In the genomic region with DNA sequence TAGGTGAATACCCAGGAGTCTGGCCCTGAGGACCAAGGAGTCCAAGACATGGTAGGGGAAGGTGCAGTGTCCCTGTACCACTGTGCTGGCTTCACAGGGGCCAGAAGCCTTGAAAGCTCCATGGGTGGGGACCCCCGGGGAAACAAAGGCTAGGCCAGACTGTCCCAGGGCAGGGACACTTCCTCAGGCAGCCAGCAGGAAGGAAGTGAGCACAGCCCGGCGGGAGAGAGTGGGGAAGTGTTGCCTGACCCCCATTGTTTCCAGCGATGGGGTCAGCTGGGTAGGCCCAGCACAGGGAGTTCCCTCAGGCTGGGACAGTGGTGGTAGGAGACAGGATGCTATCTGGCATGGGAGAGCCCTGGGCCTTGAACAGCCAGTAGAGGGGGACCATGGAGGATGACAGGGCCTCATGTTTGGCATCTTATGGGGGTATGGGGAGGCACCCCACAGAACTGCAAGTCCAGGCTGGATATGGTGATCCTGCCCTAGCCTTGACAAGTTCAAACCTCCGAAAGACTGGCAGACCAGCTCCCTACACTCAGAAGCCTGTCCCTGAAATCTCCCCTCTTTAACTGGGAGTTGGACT, we compare ENCODE assay signal across 8 cellular contexts. TPM values are rescaled to one million over a fixed set of nuclear protein-coding genes. Genes with fewer than 3 reads are reported as not detected.
DNase-seq lines count a peak whose midpoint lies in the region; ATAC-seq, FAIRE-seq and TF ChIP-seq lines count a peak whose summit lies in the region.

No MANE protein-coding gene starts in this region.

- DNase-seq in K562 (ENCODE audit: extremely low read depth in 1 of 4, low spot score in 3 of 4) (no peak), left lung (no peak), glutamatergic neuron (no peak), GM13977 (ENCODE audit: low spot score) (no peak), NCI-H1105 (lab: John Stamatoyannopoulos, UW) (no peak)

- H3K79me2 ChIP-seq in K562 (ENCODE audit: control insufficient read depth, insufficient read depth, low read length) = peaks cover 36% of the 10 kb centered on the region

- peak overlapping the region in 1 of 2 experiments; percentile 55; a peak in 1 of 4 replicates for H3K9ac ChIP-seq in K562 (ENCODE audit: insufficient read depth in 1 of 2, low read depth in 2 of 2, low read length in 2 of 2)

- TF ChIP-seq CTCF in K562 (IDR thresholded peaks at IDR 0.05 in 2 of 3, conservative IDR thresholded peaks at IDR 0.05 in 1 of 3; ENCODE audit: insufficient read depth in 2 of 3, low read depth in 1 of 3, low read length in 3 of 3) (no peak), left lung (IDR thresholded peaks at IDR 0.05) (peak in 1 of 2 donors; percentile 17), glutamatergic neuron (IDR thresholded peaks at IDR 0.05; ENCODE audit: partially characterized antibody, unreplicated experiment) (no peak), GM13977 (IDR thresholded peaks at IDR 0.05; ENCODE audit: extremely low read depth, insufficient read depth, missing control alignments) (no peak)

- ATAC-seq in K562 = no peak
- ATAC-seq in left lung = no peak
- ATAC-seq in stimulated activated memory B cell treated with anti-CD40 and anti-IgM and Interleukin-4, amounts not matched to agents 10 μg/mL and 1 μg/mL and 100 μg/mL, for 72 hours = no peak
- no peak for ATAC-seq in HG03571 (IDR thresholded peaks at IDR 0.05; ENCODE audit: unreplicated experiment)

- H3K27ac Mint-ChIP-seq in stimulated activated memory B cell treated with anti-CD40 and anti-IgM and Interleukin-4, amounts not matched to agents 10 μg/mL and 1 μg/mL and 100 μg/mL, for 72 hours = peak overlapping the region; percentile 5
- no peak overlapping the region for H3K27ac Mint-ChIP-seq in glutamatergic neuron (ENCODE audit: unreplicated experiment)

- H3K4me1 ChIP-seq in K562 (replicated peaks in 1 of 2; ENCODE audit: control insufficient read depth in 2 of 2, insufficient read depth in 2 of 2, low read length in 2 of 2) = peaks cover 25 to 60% of the 10 kb centered on the region in 2 experiments; a peak in 4 of 5 replicates
- peaks cover 33 to 84% of the 10 kb centered on the region in 2 donors for H3K4me1 ChIP-seq in left lung

- H3K4me2 ChIP-seq in K562 (ENCODE audit: insufficient read depth, low read length) = no peak overlapping the region

- H3K36me3 ChIP-seq in K562 (ENCODE audit: control insufficient read depth, insufficient read depth, low read length) (peaks cover 35% of the 10 kb centered on the region; the same call in 2 of the 3 replicates), left lung (peaks cover 0 to 30% of the 10 kb centered on the region in 2 donors)

- no peaks in the 10 kb centered on the region for H3K27me3 ChIP-seq in K562 (ENCODE audit: control insufficient read depth in 2 of 2, insufficient read depth in 2 of 2, low read length in 2 of 2)
- H3K27me3 ChIP-seq in left lung = no peaks in the 10 kb centered on the region

- H3K9me3 Mint-ChIP-seq in stimulated activated memory B cell treated with anti-CD40 and anti-IgM and Interleukin-4, amounts not matched to agents 10 μg/mL and 1 μg/mL and 100 μg/mL, for 72 hours = no peaks in the 10 kb centered on the region
- H3K9me3 Mint-ChIP-seq in glutamatergic neuron (ENCODE audit: unreplicated experiment) = peaks cover 6% of the 10 kb centered on the region

- H3K27ac ChIP-seq in K562 (ENCODE audit: extremely low read depth, low read depth, low read length) (peak overlapping the region; percentile 33; the same call in 1 of the 3 replicates), left lung (peak overlapping the region; percentile 90 to 93)

- 80% methylated on average over 5 of the region's 5 CpGs for WGBS in K562 (ENCODE audit: insufficient coverage, low coverage, missing lambda C conversion rate)

- H4K20me1 ChIP-seq in K562 (replicated peaks; ENCODE audit: control insufficient read depth, insufficient read depth, low read length) = no peaks in the 10 kb centered on the region

- peak; percentile 10 for TF ChIP-seq POLR2A in GM19193 (IDR thresholded peaks at IDR 0.05; ENCODE audit: extremely low read depth, insufficient read depth, insufficient read length)
- no peak for TF ChIP-seq POLR2A in K562 (conservative IDR thresholded peaks at IDR 0.05)

- no peak overlapping the region for H3K4me3 ChIP-seq in K562
- H3K4me3 ChIP-seq in left lung = peak overlapping the region in 1 of 2 donors; percentile 91

- no peak overlapping the region for H2AFZ ChIP-seq in K562 (ENCODE audit: low read depth, low read length)

- FAIRE-seq in K562 (lab: Jason Lieb, UNC) = no peak

- no peak for TF ChIP-seq RAD21 in K562 (CRISPR knock-in tag; conservative IDR thresholded peaks at IDR 0.05 in 1 of 2, IDR thresholded peaks at IDR 0.05 in 1 of 2)

- peaks cover 77% of the 10 kb centered on the region for H3K4me1 Mint-ChIP-seq in stimulated activated memory B cell treated with anti-CD40 and anti-IgM and Interleukin-4, amounts not matched to agents 10 μg/mL and 1 μg/mL and 100 μg/mL, for 72 hours
- H3K4me1 Mint-ChIP-seq in glutamatergic neuron (ENCODE audit: low read depth, unreplicated experiment) = peaks cover 17% of the 10 kb centered on the region

- H3K9me3 ChIP-seq in K562 (replicated peaks; ENCODE audit: control insufficient read depth, insufficient read depth, low read depth, low read length) (no peaks in the 10 kb centered on the region), left lung (no peaks in the 10 kb centered on the region)

- H3K27me3 Mint-ChIP-seq in stimulated activated memory B cell treated with anti-CD40 and anti-IgM and Interleukin-4, amounts not matched to agents 10 μg/mL and 1 μg/mL and 100 μg/mL, for 72 hours = no peaks in the 10 kb centered on the region
- H3K27me3 Mint-ChIP-seq in glutamatergic neuron (ENCODE audit: unreplicated experiment) = peaks cover 8% of the 10 kb centered on the region

- TF ChIP-seq EP300 in K562 (IDR thresholded peaks at IDR 0.05; ENCODE audit: low read length) = no peak

- in situ Hi-C loops in K562 (cut with MboI) = no loop called here
- in situ Hi-C loops in GM13977 (cut with MboI; ENCODE audit: low pct_unique_long_range_greater_than_20kb, low sequenced_read_pairs, unreplicated experiment) = no loop called here

- CTCF ChIA-PET in K562 (lab: Yijun Ruan, JAX; ENCODE audit: low intra/inter-chr PET ratio) = interaction anchor here (2.1 kb wide), 1 partner anchor 97 kb away, joined by 6 read pairs; no protein-coding TSS in a partner anchor

- POLR2A ChIA-PET in K562 (lab: Yijun Ruan, JAX) = interaction anchor here (1.0 to 1.2 kb wide), 3 partner anchors 12 to 20 kb away, joined by 3 to 4 read pairs (median 3); partner anchors contain the start of gene HYAL1

- H3K9me1 ChIP-seq in K562 (ENCODE audit: control insufficient read depth, insufficient read depth, low read length) = no peaks in the 10 kb centered on the region

- BruUV-seq in K562 (replicated peaks; lab: Mats Ljungman, UMichigan) = no TSS peak

- H3K36me3 Mint-ChIP-seq in stimulated activated memory B cell treated with anti-CD40 and anti-IgM and Interleukin-4, amounts not matched to agents 10 μg/mL and 1 μg/mL and 100 μg/mL, for 72 hours = peaks cover 12% of the 10 kb centered on the region
- H3K36me3 Mint-ChIP-seq in glutamatergic neuron (ENCODE audit: unreplicated experiment) = no peaks in the 10 kb centered on the region

- H3K4me3 Mint-ChIP-seq in stimulated activated memory B cell treated with anti-CD40 and anti-IgM and Interleukin-4, amounts not matched to agents 10 μg/mL and 1 μg/mL and 100 μg/mL, for 72 hours = no peak overlapping the region
- H3K4me3 Mint-ChIP-seq in glutamatergic neuron (ENCODE audit: unreplicated experiment) = no peak overlapping the region

- intact Hi-C loops in K562 (cut with micrococcal nuclease) (loop anchor here (1.0 to 2.0 kb wide), 3 partner anchors 49 to 135 kb away; no protein-coding TSS in a partner anchor), left lung (cut with DNase I) (no loop called here)

RNA-seq across cellular contexts. Expression of gene HYAL2, which starts 1.2 kb away (rescaled TPM):
- 8.0 and 38.1 TPM in 2 replicates for total RNA-seq in K562 (2011; cell fraction: chromatin; rRNA removed; ENCODE audit: low replicate concordance)
- total RNA-seq in K562 (2011; cell fraction: nucleolus; rRNA removed) = 51.5 and 52.6 TPM in 2 replicates
- total RNA-seq in K562 (2011; cell fraction: nucleoplasm; rRNA removed) = 19.1 and 27.8 TPM in 2 replicates
- total RNA-seq in K562 (2014; rRNA removed) (18.4 and 22.7 TPM in 2 replicates), K562 (2014; rRNA removed; fragmentation: Illumina TruSeq; extraction: Trizol) (3.1 and 4.0 TPM in 2 replicates), K562 (2015; rRNA removed; fragmentation: Illumina TruSeq; extraction: Trizol) (11.2 and 11.4 TPM in 2 replicates), K562 (2021) (12.4 and 13.3 TPM in 2 replicates), left lung (100 to 1,000 TPM; 119 to 171 TPM), glutamatergic neuron (ENCODE audit: unreplicated experiment) (48.4 TPM)
- polyA plus RNA-seq in K562 (2011; rRNA removed) (13.4 and 18.8 TPM in 2 replicates), K562 (2014; fragmentation: Illumina TruSeq; extraction: Trizol) (10.2 and 13.1 TPM in 2 replicates), K562 (2014; fragmentation: Nextera tagmentation; extraction: Ambion mirVana) (under 1 TPM in 1 of 2 experiments, not detected in 1; 0.36 TPM), K562 (2014; rRNA removed) (11.4 and 19.4 TPM in 2 replicates)
- polyA plus RNA-seq in K562 (2011; cell fraction: cytosol; rRNA removed) = 24.8 and 51.5 TPM in 2 replicates
- polyA plus RNA-seq in K562 (2011; cell fraction: nucleus; rRNA removed) = 18.0 and 26.1 TPM in 2 replicates
- polyA plus RNA-seq in K562 (2012) = 10.3 and 10.6 TPM in 2 replicates
- polyA minus RNA-seq in K562 (2011; rRNA and poly(A)+ RNA removed) = 9.3 and 12.8 TPM in 2 replicates
- polyA minus RNA-seq in K562 (2011; cell fraction: cytosol; rRNA and poly(A)+ RNA removed) = 13.1 and 14.7 TPM in 2 replicates
- polyA minus RNA-seq in K562 (2011; cell fraction: nucleus; rRNA and poly(A)+ RNA removed) = 14.7 and 16.8 TPM in 2 replicates

RNA-seq across cellular contexts. Expression of gene TUSC2, which starts 4.3 kb away (rescaled TPM):
- total RNA-seq in K562 (2011; cell fraction: chromatin; rRNA removed; ENCODE audit: low replicate concordance) = 4.5 and 14.6 TPM in 2 replicates
- total RNA-seq in K562 (2011; cell fraction: nucleolus; rRNA removed) = 13.3 and 14.6 TPM in 2 replicates
- total RNA-seq in K562 (2011; cell fraction: nucleoplasm; rRNA removed) = 12.8 and 17.5 TPM in 2 replicates
- 39.9 TPM in 2 replicates for total RNA-seq in K562 (2014; rRNA removed)
- total RNA-seq in K562 (2014; rRNA removed; fragmentation: Illumina TruSeq; extraction: Trizol) = 14.5 and 16.1 TPM in 2 replicates
- total RNA-seq in K562 (2015; rRNA removed; fragmentation: Illumina TruSeq; extraction: Trizol) = 17.2 and 18.5 TPM in 2 replicates
- total RNA-seq in K562 (2021) = 24.6 and 25.8 TPM in 2 replicates
- polyA plus RNA-seq in K562 (2011; rRNA removed) = 28.0 and 28.4 TPM in 2 replicates
- polyA plus RNA-seq in K562 (2011; cell fraction: cytosol; rRNA removed) = 37.6 and 58.4 TPM in 2 replicates
- polyA plus RNA-seq in K562 (2011; cell fraction: nucleus; rRNA removed) = 21.9 and 23.6 TPM in 2 replicates
- polyA plus RNA-seq in K562 (2012) = 19.2 and 26.6 TPM in 2 replicates
- polyA plus RNA-seq in K562 (2014; fragmentation: Illumina TruSeq; extraction: Trizol) = 24.2 and 26.1 TPM in 2 replicates
- polyA plus RNA-seq in K562 (2014; fragmentation: Nextera tagmentation; extraction: Ambion mirVana) = 1 to 10 TPM; 2.8 to 4.4 TPM
- polyA plus RNA-seq in K562 (2014; rRNA removed) = 60.5 and 67.5 TPM in 2 replicates
- 7.5 and 10.5 TPM in 2 replicates for polyA minus RNA-seq in K562 (2011; rRNA and poly(A)+ RNA removed)
- 5.4 and 8.1 TPM in 2 replicates for polyA minus RNA-seq in K562 (2011; cell fraction: cytosol; rRNA and poly(A)+ RNA removed)
- 4.4 and 6.6 TPM in 2 replicates for polyA minus RNA-seq in K562 (2011; cell fraction: nucleus; rRNA and poly(A)+ RNA removed)
- 10 to 100 TPM; 27.8 to 29.6 TPM for total RNA-seq in left lung
- total RNA-seq in glutamatergic neuron (ENCODE audit: unreplicated experiment) = 30.8 TPM

RNA-seq across cellular contexts. Expression of gene RASSF1, which starts 16.9 kb away (rescaled TPM):
- 39.9 and 84.0 TPM in 2 replicates for total RNA-seq in K562 (2011; cell fraction: chromatin; rRNA removed; ENCODE audit: low replicate concordance)
- total RNA-seq in K562 (2011; cell fraction: nucleolus; rRNA removed) = 79.0 and 79.5 TPM in 2 replicates
- total RNA-seq in K562 (2011; cell fraction: nucleoplasm; rRNA removed) = 56.5 and 60.1 TPM in 2 replicates
- total RNA-seq in K562 (2014; rRNA removed) = 38.6 and 51.1 TPM in 2 replicates
- total RNA-seq in K562 (2014; rRNA removed; fragmentation: Illumina TruSeq; extraction: Trizol) = 14.5 and 15.3 TPM in 2 replicates
- 22.1 and 24.6 TPM in 2 replicates for total RNA-seq in K562 (2015; rRNA removed; fragmentation: Illumina TruSeq; extraction: Trizol)
- total RNA-seq in K562 (2021) = 32.5 and 32.9 TPM in 2 replicates
- polyA plus RNA-seq in K562 (2011; rRNA removed) = 57.1 and 75.8 TPM in 2 replicates
- 67.7 and 69.8 TPM in 2 replicates for polyA plus RNA-seq in K562 (2011; cell fraction: cytosol; rRNA removed)
- 96.6 and 97.5 TPM in 2 replicates for polyA plus RNA-seq in K562 (2011; cell fraction: nucleus; rRNA removed)
- 31.0 and 45.4 TPM in 2 replicates for polyA plus RNA-seq in K562 (2012)
- polyA plus RNA-seq in K562 (2014; fragmentation: Illumina TruSeq; extraction: Trizol) = 22.8 and 27.7 TPM in 2 replicates
- polyA plus RNA-seq in K562 (2014; fragmentation: Nextera tagmentation; extraction: Ambion mirVana) = 1 to 10 TPM; 3.6 to 7.0 TPM
- polyA plus RNA-seq in K562 (2014; rRNA removed) = 50.8 and 56.8 TPM in 2 replicates
- 15.3 and 20.9 TPM in 2 replicates for polyA minus RNA-seq in K562 (2011; rRNA and poly(A)+ RNA removed)
- polyA minus RNA-seq in K562 (2011; cell fraction: cytosol; rRNA and poly(A)+ RNA removed) = 18.1 and 21.2 TPM in 2 replicates
- polyA minus RNA-seq in K562 (2011; cell fraction: nucleus; rRNA and poly(A)+ RNA removed) = 22.6 and 30.2 TPM in 2 replicates
- total RNA-seq in left lung = 10 to 100 TPM; 29.8 to 40.7 TPM
- 27.8 TPM for total RNA-seq in glutamatergic neuron (ENCODE audit: unreplicated experiment)

RNA-seq across cellular contexts. Expression of gene HYAL1, which starts 20.3 kb away (rescaled TPM):
- 6.0 and 12.8 TPM in 2 replicates for total RNA-seq in K562 (2011; cell fraction: chromatin; rRNA removed; ENCODE audit: low replicate concordance)
- total RNA-seq in K562 (2011; cell fraction: nucleolus; rRNA removed) = 15.3 and 15.9 TPM in 2 replicates
- total RNA-seq in K562 (2011; cell fraction: nucleoplasm; rRNA removed) = 11.7 and 12.2 TPM in 2 replicates
- total RNA-seq in K562 (2014; rRNA removed) = 5.4 and 8.0 TPM in 2 replicates
- 2.9 and 3.3 TPM in 2 replicates for total RNA-seq in K562 (2014; rRNA removed; fragmentation: Illumina TruSeq; extraction: Trizol)
- 4.7 and 5.3 TPM in 2 replicates for total RNA-seq in K562 (2015; rRNA removed; fragmentation: Illumina TruSeq; extraction: Trizol)
- 8.3 and 8.4 TPM in 2 replicates for total RNA-seq in K562 (2021)
- 3.1 and 5.7 TPM in 2 replicates for polyA plus RNA-seq in K562 (2011; rRNA removed)
- 4.7 and 6.0 TPM in 2 replicates for polyA plus RNA-seq in K562 (2011; cell fraction: cytosol; rRNA removed)
- polyA plus RNA-seq in K562 (2011; cell fraction: nucleus; rRNA removed) = 7.4 and 8.4 TPM in 2 replicates
- 4.4 and 7.4 TPM in 2 replicates for polyA plus RNA-seq in K562 (2012)
- 7.5 and 7.7 TPM in 2 replicates for polyA plus RNA-seq in K562 (2014; fragmentation: Illumina TruSeq; extraction: Trizol)
- 1 to 10 TPM; 1.4 to 1.6 TPM for polyA plus RNA-seq in K562 (2014; fragmentation: Nextera tagmentation; extraction: Ambion mirVana)
- 7.9 and 8.5 TPM in 2 replicates for polyA plus RNA-seq in K562 (2014; rRNA removed)
- polyA minus RNA-seq in K562 (2011; rRNA and poly(A)+ RNA removed) = 3.6 and 4.0 TPM in 2 replicates
- 1.7 and 5.0 TPM in 2 replicates for polyA minus RNA-seq in K562 (2011; cell fraction: cytosol; rRNA and poly(A)+ RNA removed)
- 3.1 and 9.3 TPM in 2 replicates for polyA minus RNA-seq in K562 (2011; cell fraction: nucleus; rRNA and poly(A)+ RNA removed)
- 10 to 100 TPM; 37.5 to 41.3 TPM for total RNA-seq in left lung
- total RNA-seq in glutamatergic neuron (ENCODE audit: unreplicated experiment) = 0.96 TPM

RNA-seq across cellular contexts. Expression of gene ZMYND10, which starts 21.8 kb away (rescaled TPM):
- total RNA-seq in K562 (2011; cell fraction: chromatin; rRNA removed; ENCODE audit: low replicate concordance) = 4.5 and 12.0 TPM in 2 replicates
- 9.2 and 9.7 TPM in 2 replicates for total RNA-seq in K562 (2011; cell fraction: nucleolus; rRNA removed)
- 4.2 and 5.0 TPM in 2 replicates for total RNA-seq in K562 (2011; cell fraction: nucleoplasm; rRNA removed)
- total RNA-seq in K562 (2014; rRNA removed) (2.7 and 2.8 TPM in 2 replicates), K562 (2014; rRNA removed; fragmentation: Illumina TruSeq; extraction: Trizol) (0.35 and 0.51 TPM in 2 replicates), K562 (2015; rRNA removed; fragmentation: Illumina TruSeq; extraction: Trizol) (0.36 and 0.60 TPM in 2 replicates), K562 (2021) (1.1 and 1.3 TPM in 2 replicates), left lung (10 to 100 TPM in 1 of 2 donors, 1 to 10 TPM in 1; 1.6 to 16.3 TPM), glutamatergic neuron (ENCODE audit: unreplicated experiment) (1.3 TPM)
- polyA plus RNA-seq in K562 (2011; rRNA removed) (0.93 and 2.8 TPM in 2 replicates), K562 (2014; fragmentation: Illumina TruSeq; extraction: Trizol) (0.46 and 0.70 TPM in 2 replicates), K562 (2014; fragmentation: Nextera tagmentation; extraction: Ambion mirVana) (under 1 TPM; 0.20 to 0.29 TPM), K562 (2014; rRNA removed) (0.88 TPM in 2 replicates)
- 1.1 and 1.7 TPM in 2 replicates for polyA plus RNA-seq in K562 (2011; cell fraction: cytosol; rRNA removed)
- 9.1 and 11.3 TPM in 2 replicates for polyA plus RNA-seq in K562 (2011; cell fraction: nucleus; rRNA removed)
- 0.99 and 1.8 TPM in 2 replicates for polyA plus RNA-seq in K562 (2012)
- polyA minus RNA-seq in K562 (2011; rRNA and poly(A)+ RNA removed) = 0.30 and 0.35 TPM in 2 replicates
- polyA minus RNA-seq in K562 (2011; cell fraction: cytosol; rRNA and poly(A)+ RNA removed) = not detected in 2 replicates
- 1.5 and 3.0 TPM in 2 replicates for polyA minus RNA-seq in K562 (2011; cell fraction: nucleus; rRNA and poly(A)+ RNA removed)
